ENCODE assay signal across 22 cellular contexts in genomic region chr10:5735119-5735518, GRCh38. TPM values are rescaled to one million over a fixed set of nuclear protein-coding genes. Genes with fewer than 3 reads are reported as not detected.
DNase-seq lines count a peak whose midpoint lies in the region; ATAC-seq, FAIRE-seq and TF ChIP-seq lines count a peak whose summit lies in the region.
"Had no signal": no experiment of that assay in that cellular context is flagged by ENCODE, and none has a peak within 500 bp of the region (broad histone marks: within the 10 kb centered on the region; RNA-seq: fewer than 3 reads in every experiment).

No MANE protein-coding gene starts in this region.

- no peaks in the 10 kb centered on the region for H3K9me3 Mint-ChIP-seq in activated T-cell treated with anti-CD3 and anti-CD28 coated beads, Interleukin-2, amount 50 U/mL, for 72 hours
- no peaks in the 10 kb centered on the region for H3K9me3 Mint-ChIP-seq in stimulated activated memory B cell treated with anti-CD40 and anti-IgM and Interleukin-4, amounts not matched to agents 10 μg/mL and 1 μg/mL and 100 μg/mL, for 72 hours

- no peak for ATAC-seq in activated T-cell treated with anti-CD3 and anti-CD28 coated beads, Interleukin-2, amount 50 U/mL, for 72 hours (replicated peaks in 1 of 2)
- ATAC-seq in K562, result no peak
- no peak for ATAC-seq in stimulated activated memory B cell treated with anti-CD40 and anti-IgM and Interleukin-4, amounts not matched to agents 10 μg/mL and 1 μg/mL and 100 μg/mL, for 72 hours
- ATAC-seq: Panc1 had no signal

- H3K4me3 ChIP-seq in KMS-11 (IDR thresholded peaks at IDR 0.05; ENCODE audit: insufficient read depth, low read depth, low read length), result no peak overlapping the region
- no peak overlapping the region for H3K4me3 ChIP-seq in K562
- no peak overlapping the region for H3K4me3 ChIP-seq in uterus
- no peak overlapping the region for H3K4me3 ChIP-seq in BE2C (ENCODE audit: low read depth, low read length)
- H3K4me3 ChIP-seq in A673 (ENCODE audit: low read depth, low read length, poor library complexity, severe bottlenecking), result no peak overlapping the region
- H3K4me3 ChIP-seq: GM23248 had no signal

- FAIRE-seq in K562 (lab: Jason Lieb, UNC), result no peak
- FAIRE-seq: GM12891, GM18507, HTR-8/SVneo had no signal

- TF ChIP-seq CTCF in KMS-11 (conservative IDR thresholded peaks at IDR 0.05; ENCODE audit: low read depth, low read length) (no peak), K562 (IDR thresholded peaks at IDR 0.05 in 2 of 3, conservative IDR thresholded peaks at IDR 0.05 in 1 of 3; ENCODE audit: insufficient read depth in 2 of 3, low read depth in 1 of 3, low read length in 3 of 3) (no peak), uterus (IDR thresholded peaks at IDR 0.05) (no peak), BE2C (IDR thresholded peaks at IDR 0.05; ENCODE audit: low read depth, low read length) (no peak), A673 (conservative IDR thresholded peaks at IDR 0.05; ENCODE audit: low read depth, low read length) (no peak)

- TF ChIP-seq EP300 in K562 (IDR thresholded peaks at IDR 0.05; ENCODE audit: low read length), result no peak

- H3K4me2 ChIP-seq in KMS-11 (no peak overlapping the region), K562 (ENCODE audit: insufficient read depth, low read length) (no peak overlapping the region)

- in situ Hi-C loops in K562 (cut with MboI), result no loop called here

- TF ChIP-seq POLR2A in K562 (conservative IDR thresholded peaks at IDR 0.05) (no peak), uterus (IDR thresholded peaks at IDR 0.05) (no peak)

- no peak for DNase-seq in activated T-cell treated with anti-CD3 and anti-CD28 coated beads, Interleukin-2, amount 50 U/mL, for 72 hours
- no peak for DNase-seq in activated T-cell treated with anti-CD3 and anti-CD28 coated beads, Interleukin-2, amount 50 U/mL, for 48 hours
- DNase-seq in K562 (ENCODE audit: extremely low read depth in 1 of 4, low spot score in 3 of 4) (no peak), uterus (no peak), BE2C (no peak), A673 (ENCODE audit: low spot score) (no peak)
- DNase-seq: C1 segment of cervical spinal cord, COR-L47, GF-D8, GM23248, HCEC 1CT, KBM-7, NCI-H1436, NCI-H2029, NCI-H524 had no signal

- no peak overlapping the region for H2AFZ ChIP-seq in KMS-11 (ENCODE audit: low read depth)
- H2AFZ ChIP-seq in K562 (ENCODE audit: low read depth, low read length), result no peak overlapping the region
- H2AFZ ChIP-seq: GM23248 had no signal

- POLR2A ChIA-PET in K562 (lab: Yijun Ruan, JAX), result interaction anchor here (0.7 to 1.4 kb wide), 3 partner anchors 9 to 107 kb away, joined by 3 to 4 read pairs (median 3); no protein-coding TSS in a partner anchor
- POLR2A ChIA-PET in A673 (lab: Charles Lee; ENCODE audit: low non-redundant PET), result no interaction called here

- H4K20me1 ChIP-seq in KMS-11 (ENCODE audit: insufficient read depth) (no peaks in the 10 kb centered on the region), K562 (replicated peaks; ENCODE audit: control insufficient read depth, insufficient read depth, low read length) (no peaks in the 10 kb centered on the region)

- no peaks in the 10 kb centered on the region for H3K79me2 ChIP-seq in KMS-11 (ENCODE audit: insufficient read depth, low read depth)
- H3K79me2 ChIP-seq in K562 (ENCODE audit: control insufficient read depth, insufficient read depth, low read length), result no peaks in the 10 kb centered on the region; the same call in 2 of the 3 replicates

- H3K9me3 ChIP-seq in K562 (replicated peaks; ENCODE audit: control insufficient read depth, insufficient read depth, low read depth, low read length) (no peaks in the 10 kb centered on the region), uterus (no peaks in the 10 kb centered on the region), BE2C (no peaks in the 10 kb centered on the region), A673 (ENCODE audit: low read depth, low read length, poor library complexity, severe bottlenecking) (no peaks in the 10 kb centered on the region)

- H3K4me1 Mint-ChIP-seq in activated T-cell treated with anti-CD3 and anti-CD28 coated beads, Interleukin-2, amount 50 U/mL, for 72 hours (ENCODE audit: low read depth), result peaks cover 47% of the 10 kb centered on the region
- peaks cover 15% of the 10 kb centered on the region for H3K4me1 Mint-ChIP-seq in stimulated activated memory B cell treated with anti-CD40 and anti-IgM and Interleukin-4, amounts not matched to agents 10 μg/mL and 1 μg/mL and 100 μg/mL, for 72 hours

- H3K36me3 ChIP-seq in KMS-11 (ENCODE audit: insufficient read depth) (peaks cover 22% of the 10 kb centered on the region; the same call in 1 of the 2 replicates), K562 (ENCODE audit: control insufficient read depth, insufficient read depth, low read length) (peaks cover 87% of the 10 kb centered on the region), uterus (no peaks in the 10 kb centered on the region), BE2C (peaks cover 50% of the 10 kb centered on the region), A673 (ENCODE audit: insufficient read depth, low read length, poor library complexity, severe bottlenecking) (peaks cover 17% of the 10 kb centered on the region)

- CTCF ChIA-PET in K562 (lab: Yijun Ruan, JAX; ENCODE audit: low intra/inter-chr PET ratio), result no interaction called here
- CTCF ChIA-PET in A673 (lab: Charles Lee), result no interaction called here

- H3K27me3 ChIP-seq in KMS-11 (ENCODE audit: insufficient read depth, low read depth) (no peaks in the 10 kb centered on the region), K562 (ENCODE audit: control insufficient read depth in 2 of 2, insufficient read depth in 2 of 2, low read length in 2 of 2) (no peaks in the 10 kb centered on the region), uterus (no peaks in the 10 kb centered on the region), BE2C (no peaks in the 10 kb centered on the region), A673 (replicated peaks; ENCODE audit: insufficient read depth, low read depth, low read length, poor library complexity) (no peaks in the 10 kb centered on the region)

- H3K9ac ChIP-seq in KMS-11, result no peak overlapping the region
- no peak overlapping the region for H3K9ac ChIP-seq in K562 (ENCODE audit: insufficient read depth in 1 of 2, low read depth in 2 of 2, low read length in 2 of 2)
- H3K9ac ChIP-seq: GM23248 had no signal

- 0 out of 2 replicates have a peak overlapping the region, but pooled peaks have one; percentile 1 for H3K27ac ChIP-seq in KMS-11
- no peak overlapping the region for H3K27ac ChIP-seq in K562 (ENCODE audit: extremely low read depth, low read depth, low read length)
- H3K27ac ChIP-seq in uterus, result no peak overlapping the region
- H3K27ac ChIP-seq in A673 (ENCODE audit: low read depth, low read length, poor library complexity, severe bottlenecking), result no peak overlapping the region
- H3K27ac ChIP-seq: GM23248, HL-60 had no signal

- H3K9me1 ChIP-seq in K562 (ENCODE audit: control insufficient read depth, insufficient read depth, low read length), result no peaks in the 10 kb centered on the region

- WGBS in K562 (ENCODE audit: insufficient coverage, low coverage, missing lambda C conversion rate), result 96% methylated on average over 1 of the region's 1 CpG

- H3K4me1 ChIP-seq in KMS-11 (ENCODE audit: low read depth, poor library complexity, severe bottlenecking) (peaks cover 8% of the 10 kb centered on the region), K562 (replicated peaks in 1 of 2; ENCODE audit: control insufficient read depth in 2 of 2, insufficient read depth in 2 of 2, low read length in 2 of 2) (no peaks in the 10 kb centered on the region), uterus (no peaks in the 10 kb centered on the region), BE2C (no peaks in the 10 kb centered on the region), A673 (ENCODE audit: insufficient read depth, low read length, poor library complexity, severe bottlenecking) (no peaks in the 10 kb centered on the region)

- no peak for TF ChIP-seq RAD21 in K562 (CRISPR knock-in tag; conservative IDR thresholded peaks at IDR 0.05 in 1 of 2, IDR thresholded peaks at IDR 0.05 in 1 of 2)

- H3K36me3 Mint-ChIP-seq in activated T-cell treated with anti-CD3 and anti-CD28 coated beads, Interleukin-2, amount 50 U/mL, for 72 hours (ENCODE audit: insufficient read depth in 2 of 2), result peaks cover 4 to 28% of the 10 kb centered on the region in 2 donors
- peaks cover 61% of the 10 kb centered on the region for H3K36me3 Mint-ChIP-seq in stimulated activated memory B cell treated with anti-CD40 and anti-IgM and Interleukin-4, amounts not matched to agents 10 μg/mL and 1 μg/mL and 100 μg/mL, for 72 hours

- BruUV-seq in K562 (replicated peaks; lab: Mats Ljungman, UMichigan) (no TSS peak), A673 (replicated peaks; lab: Mats Ljungman, UMichigan) (no TSS peak)

- no peak overlapping the region for H3K4me3 Mint-ChIP-seq in activated T-cell treated with anti-CD3 and anti-CD28 coated beads, Interleukin-2, amount 50 U/mL, for 72 hours
- H3K4me3 Mint-ChIP-seq in stimulated activated memory B cell treated with anti-CD40 and anti-IgM and Interleukin-4, amounts not matched to agents 10 μg/mL and 1 μg/mL and 100 μg/mL, for 72 hours, result no peak overlapping the region

- intact Hi-C loops in K562 (cut with micrococcal nuclease) (loop anchor here (10.0 kb wide), 1 partner anchor 100 kb away; no protein-coding TSS in a partner anchor), uterus (cut with DNase I; ENCODE audit: low total_unique reads) (no loop called here), A673 (cut with micrococcal nuclease; ENCODE audit: unreplicated experiment) (no loop called here)

- H3K27ac Mint-ChIP-seq in activated T-cell treated with anti-CD3 and anti-CD28 coated beads, Interleukin-2, amount 50 U/mL, for 72 hours, result peak overlapping the region; percentile 65
- peak overlapping the region; percentile 30 for H3K27ac Mint-ChIP-seq in stimulated activated memory B cell treated with anti-CD40 and anti-IgM and Interleukin-4, amounts not matched to agents 10 μg/mL and 1 μg/mL and 100 μg/mL, for 72 hours

- H3K27me3 Mint-ChIP-seq in activated T-cell treated with anti-CD3 and anti-CD28 coated beads, Interleukin-2, amount 50 U/mL, for 72 hours (ENCODE audit: low read depth), result no peaks in the 10 kb centered on the region
- H3K27me3 Mint-ChIP-seq in stimulated activated memory B cell treated with anti-CD40 and anti-IgM and Interleukin-4, amounts not matched to agents 10 μg/mL and 1 μg/mL and 100 μg/mL, for 72 hours, result no peaks in the 10 kb centered on the region

RNA-seq across cellular contexts. Expression of gene TASOR2, which starts 50.5 kb away (rescaled TPM):
- 10 to 100 TPM; 40.5 to 47.7 TPM for total RNA-seq in activated T-cell treated with anti-CD3 and anti-CD28 coated beads, Interleukin-2, amount 50 U/mL, for 72 hours
- 55.2 and 226 TPM in 2 replicates for total RNA-seq in K562 (2011; cell fraction: chromatin; rRNA removed; ENCODE audit: low replicate concordance)
- 35.5 and 61.6 TPM in 2 replicates for total RNA-seq in K562 (2011; cell fraction: nucleolus; rRNA removed)
- total RNA-seq in K562 (2011; cell fraction: nucleoplasm; rRNA removed), result 75.3 and 118 TPM in 2 replicates
- total RNA-seq in K562 (2014; rRNA removed), result 63.2 and 65.0 TPM in 2 replicates
- total RNA-seq in K562 (2014; rRNA removed; fragmentation: Illumina TruSeq; extraction: Trizol), result 68.0 and 76.3 TPM in 2 replicates
- 67.3 and 75.3 TPM in 2 replicates for total RNA-seq in K562 (2015; rRNA removed; fragmentation: Illumina TruSeq; extraction: Trizol)
- 60.9 and 66.2 TPM in 2 replicates for total RNA-seq in K562 (2021)
- 38.1 and 48.4 TPM in 2 replicates for polyA plus RNA-seq in K562 (2011; rRNA removed)
- 10.4 and 13.8 TPM in 2 replicates for polyA plus RNA-seq in K562 (2011; cell fraction: cytosol; rRNA removed)
- 69.3 and 70.3 TPM in 2 replicates for polyA plus RNA-seq in K562 (2011; cell fraction: nucleus; rRNA removed)
- polyA plus RNA-seq in K562 (2012), result 24.7 and 31.3 TPM in 2 replicates
- 49.2 and 52.3 TPM in 2 replicates for polyA plus RNA-seq in K562 (2014; fragmentation: Illumina TruSeq; extraction: Trizol)
- polyA plus RNA-seq in K562 (2014; fragmentation: Nextera tagmentation; extraction: Ambion mirVana), result 10 to 100 TPM; 12.7 to 14.1 TPM
- polyA plus RNA-seq in K562 (2014; rRNA removed), result 35.7 and 37.3 TPM in 2 replicates
- 89.0 and 95.1 TPM in 2 replicates for polyA minus RNA-seq in K562 (2011; rRNA and poly(A)+ RNA removed)
- polyA minus RNA-seq in K562 (2011; cell fraction: cytosol; rRNA and poly(A)+ RNA removed), result 33.9 and 39.1 TPM in 2 replicates
- polyA minus RNA-seq in K562 (2011; cell fraction: nucleus; rRNA and poly(A)+ RNA removed), result 68.9 and 95.9 TPM in 2 replicates
- total RNA-seq in uterus, result 100 to 1,000 TPM in 2 of 4 donors, 10 to 100 TPM in 2; 32.6 to 128 (median 75.1) TPM
- polyA plus RNA-seq in BE2C (2012; ENCODE audit: insufficient read depth, insufficient read length, low read depth), result 42.1 TPM
- 82.5 and 94.5 TPM in 2 replicates for total RNA-seq in A673 (2021)
